Comparison of ENCODE assay signal across 10 cellular contexts in the genomic region with DNA sequence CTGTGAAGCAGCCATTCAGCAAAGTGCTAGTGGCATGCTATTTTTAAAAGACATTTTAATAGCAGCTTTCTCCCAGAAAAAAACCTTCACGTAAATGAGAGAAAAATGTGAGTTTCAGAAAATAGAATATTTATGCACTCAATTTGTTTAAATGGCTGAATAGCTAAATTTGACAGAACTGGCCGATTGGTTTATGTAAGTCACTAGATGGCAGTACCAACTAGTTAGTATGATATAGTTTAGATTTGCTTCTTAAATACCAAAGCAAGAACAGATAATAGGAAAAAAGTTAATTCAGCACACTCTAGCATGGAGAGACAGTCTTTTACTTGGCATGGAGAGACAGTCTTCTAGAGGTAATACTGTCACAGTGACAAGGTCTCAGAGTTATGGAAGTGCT.
DNase-seq lines count a peak whose midpoint lies in the region; ATAC-seq lines count a peak whose summit lies in the region.
"Had no signal": no experiment of that assay in that cellular context is flagged by ENCODE, and none has a peak within 500 bp of the region (broad histone marks: within the 10 kb centered on the region; RNA-seq: fewer than 3 reads in every experiment).

No MANE protein-coding gene starts in this region.

- DNase-seq in AML-193 (lab: John Stamatoyannopoulos, UW) (peak; percentile 21 to 28), HCEC 1CT (peak; percentile 7), SK-N-DZ (ENCODE audit: low spot score) (peak; percentile 16), globus pallidus (ENCODE audit: low spot score) (peak; percentile 2)
- no peak for DNase-seq in stimulated activated CD4-positive, alpha-beta T cell treated with anti-CD3 and anti-CD28 coated beads, Interleukin-4, amount 100 ng/mL, for 4 hours
- DNase-seq in activated CD4-positive, alpha-beta T cell treated with anti-CD3 and anti-CD28 coated beads, Interleukin-2, amount 50 U/mL, for 1 hour, result no peak
- DNase-seq: activated CD4-positive, alpha-beta memory T cell treated with anti-CD3 and anti-CD28 coated beads for 36 hours; NCI-H226 had no signal

- ATAC-seq in HG02763 (IDR thresholded peaks at IDR 0.05; ENCODE audit: unreplicated experiment) (no peak), HG02970 (IDR thresholded peaks at IDR 0.05; ENCODE audit: low FRiP score, unreplicated experiment) (no peak)

Comparison
In these comparisons a context has a peak if more than half of its experiments do, and no peak if none do; other contexts are left out.
1. DNase-seq: peak in AML-193 (2 of 2), HCEC 1CT (single experiment), SK-N-DZ (single experiment) and globus pallidus (single experiment); none in stimulated activated CD4-positive, alpha-beta T cell treated with anti-CD3 and anti-CD28 coated beads, Interleukin-4, amount 100 ng/mL, for 4 hours (0 of 2) and activated CD4-positive, alpha-beta T cell treated with anti-CD3 and anti-CD28 coated beads, Interleukin-2, amount 50 U/mL, for 1 hour (single experiment).